1 cellular context compared by ENCODE assay signal in the genomic region with DNA sequence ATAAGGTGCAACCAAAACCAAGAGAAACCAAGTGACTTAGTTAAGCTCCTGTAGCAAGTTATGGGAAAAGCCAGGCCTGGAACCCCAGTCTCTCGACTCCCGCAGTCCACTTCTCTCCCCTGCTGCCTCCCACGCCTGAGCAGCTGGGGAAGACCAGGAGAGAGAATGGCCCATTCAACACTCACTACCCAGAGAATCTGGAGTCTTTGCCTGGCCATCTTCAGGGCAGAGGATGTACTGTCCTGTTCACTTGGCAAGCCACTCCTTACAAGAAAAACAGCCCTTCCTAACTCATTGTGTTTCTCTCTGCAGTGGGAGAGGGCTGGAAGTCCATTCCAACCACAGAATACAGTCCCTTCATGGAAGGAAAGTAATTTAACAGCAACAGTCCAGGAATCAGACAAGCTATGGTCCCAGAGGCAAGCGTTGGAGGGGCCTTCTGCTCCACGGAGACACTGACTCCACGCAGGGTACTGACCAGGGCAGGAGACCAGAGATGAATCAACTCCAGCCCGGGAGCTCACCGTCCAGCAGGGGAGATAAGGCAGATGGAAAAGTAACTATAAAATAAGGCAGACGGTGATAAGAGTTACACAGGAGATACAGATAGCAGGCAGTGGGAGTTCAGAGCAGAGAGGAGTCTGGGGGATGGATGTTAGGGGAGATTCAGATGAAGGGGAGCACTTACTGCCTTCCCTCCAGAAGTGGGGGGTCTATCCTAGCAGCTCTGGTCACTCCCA.
TF ChIP-seq lines count a peak whose summit lies in the region.

No MANE protein-coding gene starts in this region.

TF ChIP-seq in HEK293, 187 proteins besides CTCF, POLR2A, EP300 and RAD21 (continued from another document):
- TF ChIP-seq, protein P1, sequence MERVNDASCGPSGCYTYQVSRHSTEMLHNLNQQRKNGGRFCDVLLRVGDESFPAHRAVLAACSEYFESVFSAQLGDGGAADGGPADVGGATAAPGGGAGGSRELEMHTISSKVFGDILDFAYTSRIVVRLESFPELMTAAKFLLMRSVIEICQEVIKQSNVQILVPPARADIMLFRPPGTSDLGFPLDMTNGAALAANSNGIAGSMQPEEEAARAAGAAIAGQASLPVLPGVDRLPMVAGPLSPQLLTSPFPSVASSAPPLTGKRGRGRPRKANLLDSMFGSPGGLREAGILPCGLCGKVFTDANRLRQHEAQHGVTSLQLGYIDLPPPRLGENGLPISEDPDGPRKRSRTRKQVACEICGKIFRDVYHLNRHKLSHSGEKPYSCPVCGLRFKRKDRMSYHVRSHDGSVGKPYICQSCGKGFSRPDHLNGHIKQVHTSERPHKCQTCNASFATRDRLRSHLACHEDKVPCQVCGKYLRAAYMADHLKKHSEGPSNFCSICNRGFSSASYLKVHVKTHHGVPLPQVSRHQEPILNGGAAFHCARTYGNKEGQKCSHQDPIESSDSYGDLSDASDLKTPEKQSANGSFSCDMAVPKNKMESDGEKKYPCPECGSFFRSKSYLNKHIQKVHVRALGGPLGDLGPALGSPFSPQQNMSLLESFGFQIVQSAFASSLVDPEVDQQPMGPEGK (tag by site-specific recombination; IDR thresholded peaks at IDR 0.05): no peak
- TF ChIP-seq KLF7 (tag by site-specific recombination; IDR thresholded peaks at IDR 0.05; ENCODE audit: borderline replicate concordance): no peak
TF ChIP-seq in HEK293: peak in this region for 2.
